In the genomic region with DNA sequence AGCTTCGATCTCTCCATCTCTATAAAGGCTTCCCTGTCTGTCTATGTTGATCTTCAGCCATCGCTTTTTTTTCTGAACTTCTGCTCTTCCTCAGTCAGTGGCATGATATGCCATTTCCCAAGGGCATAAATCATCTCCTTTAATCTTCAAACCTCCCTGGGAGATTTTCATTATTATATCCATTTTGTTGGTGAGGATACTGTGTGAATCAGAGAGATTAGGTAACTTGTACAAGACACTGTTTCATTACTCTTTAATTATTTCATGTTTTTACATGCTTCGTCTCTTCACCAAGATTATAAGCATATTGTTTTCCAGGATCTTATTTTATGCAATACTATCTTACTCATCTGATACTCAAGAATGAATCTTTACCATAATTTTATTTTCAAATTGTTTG, we compare ENCODE assay signal across 14 cellular contexts.
"Had no signal": no experiment of that assay in that cellular context is flagged by ENCODE, and none has a peak within 500 bp of the region (broad histone marks: within the 10 kb centered on the region; RNA-seq: fewer than 3 reads in every experiment).

No MANE protein-coding gene starts in this region.

- H3K4me1 ChIP-seq: SJSA1 had no signal

- DNase-seq: KBM-7, MM.1S, NCI-H1092 treated with DMSO at 0.1 percent for 48 hours, NCI-H1436, NCI-H187 treated with DMSO at 0.1 percent for 48 hours, NCI-H2029 treated with DMSO at 0.1 percent for 48 hours, NCI-H2227 treated with DMSO at 0.1 percent for 48 hours, NCI-H69, NCI-H774, Right ventricle myocardium superior, SIG-M5 had no signal

- FAIRE-seq: RCC 7860 had no signal

- H3K36me3 ChIP-seq: SJSA1 had no signal

- H3K27ac ChIP-seq: SJSA1, SK-N-MC had no signal

- H3K4me3 ChIP-seq: SJSA1, SK-N-MC had no signal

- H3K27me3 ChIP-seq: SJSA1 had no signal

- H3K9me3 ChIP-seq: SJSA1 had no signal
